In genomic region chr18:5296706-5297320, GRCh38 we compare ENCODE assay signal across 8 cellular contexts. TPM values are rescaled to one million over a fixed set of nuclear protein-coding genes. Genes with fewer than 3 reads are reported as not detected.
DNase-seq lines count a peak whose midpoint lies in the region; ATAC-seq and TF ChIP-seq lines count a peak whose summit lies in the region.

No MANE protein-coding gene starts in this region.

- peak overlapping the region; percentile 98 for H3K27ac Mint-ChIP-seq in activated naive CD4-positive, alpha-beta T cell treated with anti-CD3 and anti-CD28 coated beads, Interleukin-2, amount 50 U/mL, for 24 hours

- peak overlapping the region; percentile 98 for H3K4me3 Mint-ChIP-seq in activated naive CD4-positive, alpha-beta T cell treated with anti-CD3 and anti-CD28 coated beads, Interleukin-2, amount 50 U/mL, for 24 hours

- peaks cover 5% of the 10 kb centered on the region for H3K36me3 Mint-ChIP-seq in activated naive CD4-positive, alpha-beta T cell treated with anti-CD3 and anti-CD28 coated beads, Interleukin-2, amount 50 U/mL, for 24 hours

- no peak for TF ChIP-seq CTCF in RWPE2 (IDR thresholded peaks at IDR 0.05; ENCODE audit: poor library complexity, severe bottlenecking)

- no peaks in the 10 kb centered on the region for H3K27me3 ChIP-seq in RWPE2 (ENCODE audit: insufficient read depth, poor library complexity, severe bottlenecking)

- H3K4me1 Mint-ChIP-seq in activated naive CD4-positive, alpha-beta T cell treated with anti-CD3 and anti-CD28 coated beads, Interleukin-2, amount 50 U/mL, for 24 hours: peaks cover 38% of the 10 kb centered on the region

- H3K9me3 ChIP-seq in RWPE2 (ENCODE audit: severe bottlenecking): no peaks in the 10 kb centered on the region

- peak overlapping the region; percentile 94 for H3K27ac ChIP-seq in RWPE2 (ENCODE audit: poor library complexity, severe bottlenecking)
- H3K27ac ChIP-seq in temporal lobe (ENCODE audit: low read depth, low read length): peak overlapping the region; percentile 94

- H3K4me1 ChIP-seq in RWPE2 (ENCODE audit: insufficient read depth, poor library complexity, severe bottlenecking): peaks cover 3% of the 10 kb centered on the region

- DNase-seq in DMS79 treated with DMSO at 0.1 percent for 48 hours (lab: John Stamatoyannopoulos, UW) (peak; percentile 89), H4 (ENCODE audit: low spot score) (peak; percentile 86), Kasumi-1 (lab: John Stamatoyannopoulos, UW) (peak; percentile 75 to 81), RWPE2 (ENCODE audit: low spot score) (peak; percentile 83), glomerular endothelial cell (ENCODE audit: extremely low read depth, low read depth, low spot score) (peak; percentile 45), non-pigmented ciliary epithelial cell (ENCODE audit: low read depth) (peak; percentile 41)

- H3K27me3 Mint-ChIP-seq in activated naive CD4-positive, alpha-beta T cell treated with anti-CD3 and anti-CD28 coated beads, Interleukin-2, amount 50 U/mL, for 24 hours: no peaks in the 10 kb centered on the region

- ATAC-seq in RWPE2 (ENCODE audit: low read depth): peak; percentile 67

- no peaks in the 10 kb centered on the region for H3K9me3 Mint-ChIP-seq in activated naive CD4-positive, alpha-beta T cell treated with anti-CD3 and anti-CD28 coated beads, Interleukin-2, amount 50 U/mL, for 24 hours

- H3K36me3 ChIP-seq in RWPE2 (ENCODE audit: low read depth): peaks cover 14% of the 10 kb centered on the region

- peak overlapping the region; percentile 44 for H3K4me3 ChIP-seq in RWPE2 (ENCODE audit: severe bottlenecking)

RNA-seq across cellular contexts. Expression of gene ZBTB14, which starts 1.3 kb away (rescaled TPM):
- 17.6 and 18.0 TPM in 2 replicates for total RNA-seq in H4 (2014; rRNA removed; shearing (Covaris generic))
- total RNA-seq in glomerular endothelial cell (8.7 and 10.0 TPM in 2 replicates), temporal lobe (18.9 TPM)

Comparison
In these comparisons a context has a peak if more than half of its experiments do, and no peak if none do; other contexts are left out.
1. Peak in every context shown above with its lines: DNase-seq, ATAC-seq, H3K4me3 ChIP-seq and H3K27ac ChIP-seq.